In genomic region chr15:32909431-32909830, GRCh38 we compare ENCODE assay signal across 13 cellular contexts.
DNase-seq lines count a peak whose midpoint lies in the region; ATAC-seq and TF ChIP-seq lines count a peak whose summit lies in the region.
"Had no signal": no experiment of that assay in that cellular context is flagged by ENCODE, and none has a peak within 500 bp of the region (broad histone marks: within the 10 kb centered on the region; RNA-seq: fewer than 3 reads in every experiment).

No MANE protein-coding gene starts in this region.

- H3K27me3 Mint-ChIP-seq in naive B cell: peaks cover 6 to 14% (median 9%) of the 10 kb centered on the region in 3 donors

- WGBS in ovary, 3 donors: 87 to 93% (median 88%) methylated on average over 2 of the region's 2 CpGs
- no CpG with 5 or more reads among the region's 2 CpGs for WGBS in mesendoderm (ENCODE audit: extremely low coverage, insufficient coverage, low lambda C conversion rate)

- intact Hi-C loops in ovary (cut with DNase I): no loop called here

- H2BK15ac ChIP-seq in mesendoderm (replicated peaks; ENCODE audit: low read depth): no peak overlapping the region

- H3K79me2 ChIP-seq in DOHH2 (ENCODE audit: control insufficient read depth, low read length): no peaks in the 10 kb centered on the region
- H3K79me2 ChIP-seq in KMS-11 (ENCODE audit: insufficient read depth, low read depth): no peaks in the 10 kb centered on the region
- H3K79me2 ChIP-seq in mesendoderm (ENCODE audit: control insufficient read depth, insufficient read depth, low read length): no peaks in the 10 kb centered on the region

- TF ChIP-seq POLR2A in ovary (IDR thresholded peaks at IDR 0.05): no peak

- H3K27me3 ChIP-seq in DOHH2 (ENCODE audit: control insufficient read depth, low read length) (peaks cover 3% of the 10 kb centered on the region; the same call in 1 of the 2 replicates), KMS-11 (ENCODE audit: insufficient read depth, low read depth) (no peaks in the 10 kb centered on the region), ovary (no peaks in the 10 kb centered on the region), mesendoderm (ENCODE audit: insufficient read depth, low read length, poor library complexity) (no peaks in the 10 kb centered on the region)
- H3K27me3 ChIP-seq: ascending aorta had no signal

- peaks cover 0 to 1% (median 0%) of the 10 kb centered on the region in 7 donors for H3K9me3 Mint-ChIP-seq in naive B cell
- H3K9me3 Mint-ChIP-seq: activated CD4-positive, alpha-beta T cell treated with anti-CD3 and anti-CD28 coated beads, Interleukin-2, amount 10 ng/mL, durations not matched to agents 7 days and 5 days had no signal

- H3K9me2 ChIP-seq in DOHH2 (replicated peaks; ENCODE audit: control insufficient read depth, low read length): no peaks in the 10 kb centered on the region

- H3K27ac ChIP-seq in DOHH2 (ENCODE audit: low read depth, low read length): peak overlapping the region; percentile 31; the same call in 1 of the 2 replicates
- H3K27ac ChIP-seq in KMS-11: no peak overlapping the region
- no peak overlapping the region for H3K27ac ChIP-seq in ovary
- no peak overlapping the region for H3K27ac ChIP-seq in mesendoderm (ENCODE audit: low read depth, low read length)
- H3K27ac ChIP-seq: ascending aorta, C4-2B, psoas muscle had no signal

- H2AK5ac ChIP-seq in mesendoderm (ENCODE audit: low read length): no peak overlapping the region

- no peak overlapping the region for H3K4ac ChIP-seq in mesendoderm (ENCODE audit: low read depth, low read length)

- H3K9ac ChIP-seq in KMS-11: no peak overlapping the region
- no peak overlapping the region for H3K9ac ChIP-seq in mesendoderm (ENCODE audit: low read length)

- TF ChIP-seq EP300 in ovary (IDR thresholded peaks at IDR 0.05): no peak

- H3K4me3 ChIP-seq in DOHH2 (ENCODE audit: low read length) (no peak overlapping the region; the same call in 1 of the 2 replicates), KMS-11 (IDR thresholded peaks at IDR 0.05; ENCODE audit: insufficient read depth, low read depth, low read length) (no peak overlapping the region), ovary (no peak overlapping the region), mesendoderm (ENCODE audit: low read length) (no peak overlapping the region)
- H3K4me3 ChIP-seq: ascending aorta, psoas muscle had no signal

- peak; percentile 27 for DNase-seq in brain pericyte (ENCODE audit: low read depth, low spot score)
- DNase-seq in naive B cell: no peak
- no peak for DNase-seq in ovary
- no peak for DNase-seq in stimulated activated CD4-positive, alpha-beta T cell treated with anti-CD3 and anti-CD28 coated beads, Interleukin-1b, Interleukin-23, amount 100 ng/mL, for 48 hours
- no peak for DNase-seq in mesendoderm
- DNase-seq: activated CD4-positive, alpha-beta T cell treated with anti-CD3 and anti-CD28 coated beads, Interleukin-2, amount 10 ng/mL, durations not matched to agents 7 days and 5 days; NCI-H2081; psoas muscle had no signal

- H2BK5ac ChIP-seq in mesendoderm (ENCODE audit: low read length): no peak overlapping the region

- no peaks in the 10 kb centered on the region for H3K79me1 ChIP-seq in mesendoderm (ENCODE audit: low read length)

- no peak overlapping the region for H4K5ac ChIP-seq in mesendoderm (ENCODE audit: low read length)

- H3K4me1 Mint-ChIP-seq in naive B cell: peaks cover 33 to 62% (median 44%) of the 10 kb centered on the region in 3 donors
- H3K4me1 Mint-ChIP-seq: activated CD4-positive, alpha-beta T cell treated with anti-CD3 and anti-CD28 coated beads, Interleukin-2, amount 10 ng/mL, durations not matched to agents 7 days and 5 days had no signal

- H4K20me1 ChIP-seq in DOHH2 (ENCODE audit: control insufficient read depth, insufficient read depth, low read depth, low read length) (no peaks in the 10 kb centered on the region), KMS-11 (ENCODE audit: insufficient read depth) (no peaks in the 10 kb centered on the region)

- H3K9me3 ChIP-seq in DOHH2 (ENCODE audit: control insufficient read depth, insufficient read depth, low read length) (no peaks in the 10 kb centered on the region), ovary (no peaks in the 10 kb centered on the region)
- H3K9me3 ChIP-seq: ascending aorta, psoas muscle had no signal

- no peak overlapping the region for H2AFZ ChIP-seq in KMS-11 (ENCODE audit: low read depth)

- H3K4me2 ChIP-seq in DOHH2 (ENCODE audit: low read length) (peak overlapping the region; percentile 76; the same call in 1 of the 2 replicates), KMS-11 (peak overlapping the region; percentile 22; the same call in 1 of the 2 replicates), mesendoderm (ENCODE audit: low read length) (no peak overlapping the region)

- no peaks in the 10 kb centered on the region for H3F3A ChIP-seq in DOHH2 (ENCODE audit: control insufficient read depth, insufficient read depth)

- H3K36me3 ChIP-seq in DOHH2 (ENCODE audit: control insufficient read depth, low read length) (no peaks in the 10 kb centered on the region), KMS-11 (ENCODE audit: insufficient read depth) (no peaks in the 10 kb centered on the region), ovary (no peaks in the 10 kb centered on the region), mesendoderm (ENCODE audit: control insufficient read depth, insufficient read depth, low read length) (no peaks in the 10 kb centered on the region)
- H3K36me3 ChIP-seq: ascending aorta had no signal

- H3K36me3 Mint-ChIP-seq in naive B cell: peaks cover 0 to 5% of the 10 kb centered on the region in 2 donors

- H3K4me3 Mint-ChIP-seq in naive B cell: peak overlapping the region in 5 of 8 donors; percentile 16 to 91 (median 73)
- H3K4me3 Mint-ChIP-seq: activated CD4-positive, alpha-beta T cell treated with anti-CD3 and anti-CD28 coated beads, Interleukin-2, amount 10 ng/mL, durations not matched to agents 7 days and 5 days had no signal

- H3K18ac ChIP-seq in mesendoderm (ENCODE audit: low read length): no peak overlapping the region

- no peak overlapping the region for H2BK120ac ChIP-seq in mesendoderm (ENCODE audit: low read depth, low read length)

- H3K23ac ChIP-seq in mesendoderm (ENCODE audit: low read length): no peak overlapping the region

- no peak overlapping the region for H3K56ac ChIP-seq in mesendoderm (ENCODE audit: low read length)

- peak overlapping the region; percentile 30 to 97 (median 83) for H3K27ac Mint-ChIP-seq in naive B cell
- H3K27ac Mint-ChIP-seq: activated CD4-positive, alpha-beta T cell treated with anti-CD3 and anti-CD28 coated beads, Interleukin-2, amount 10 ng/mL, durations not matched to agents 7 days and 5 days had no signal

- no peak for TF ChIP-seq CTCF in DOHH2 (IDR thresholded peaks at IDR 0.05; ENCODE audit: low read depth, low read length, poor library complexity, severe bottlenecking)
- no peak for TF ChIP-seq CTCF in KMS-11 (conservative IDR thresholded peaks at IDR 0.05; ENCODE audit: low read depth, low read length)
- TF ChIP-seq CTCF in ovary (IDR thresholded peaks at IDR 0.05): no peak

- H3K4me1 ChIP-seq in DOHH2 (ENCODE audit: control insufficient read depth, low read length) (peaks cover 32% of the 10 kb centered on the region), KMS-11 (ENCODE audit: low read depth, poor library complexity, severe bottlenecking) (peaks cover 27% of the 10 kb centered on the region), ovary (ENCODE audit: insufficient read depth) (no peaks in the 10 kb centered on the region), mesendoderm (ENCODE audit: control insufficient read depth, low read depth, low read length) (no peaks in the 10 kb centered on the region)
- H3K4me1 ChIP-seq: ascending aorta, psoas muscle had no signal

- ATAC-seq in naive B cell (ENCODE audit: low read depth in 2 of 2): no peak
- no peak for ATAC-seq in GM18520 (IDR thresholded peaks at IDR 0.05; ENCODE audit: unreplicated experiment)
- ATAC-seq: psoas muscle had no signal

- no peak overlapping the region for H4K8ac ChIP-seq in mesendoderm (ENCODE audit: low read depth, low read length)
